8 cellular contexts compared by ENCODE assay signal in genomic region chr9:125745682-125746016, GRCh38. TPM values are rescaled to one million over a fixed set of nuclear protein-coding genes. Genes with fewer than 3 reads are reported as not detected.
A peak's percentile ranks its signal among the peaks of the same experiment; 100 is the strongest.
DNase-seq lines count a peak whose midpoint lies in the region; ATAC-seq and TF ChIP-seq lines count a peak whose summit lies in the region.

No MANE protein-coding gene starts in this region.

- ATAC-seq in activated CD4-positive, alpha-beta T cell treated with anti-CD3 and anti-CD28 coated beads for 36 hours, result no peak
- ATAC-seq in activated naive CD8-positive, alpha-beta T cell treated with anti-CD3 and anti-CD28 coated beads, Interleukin-2, amount 50 U/mL, for 24 hours, result no peak
- ATAC-seq in left colon (peak; percentile 9), thoracic aorta (ENCODE audit: insufficient number of reproducible peaks, low FRiP score, low read depth) (no peak), GM21367 (IDR thresholded peaks at IDR 0.05; ENCODE audit: unreplicated experiment) (no peak), HG03196 (IDR thresholded peaks at IDR 0.05; ENCODE audit: unreplicated experiment) (no peak)

- H3K27me3 Mint-ChIP-seq in activated CD4-positive, alpha-beta T cell treated with anti-CD3 and anti-CD28 coated beads for 36 hours, result peaks cover 12% of the 10 kb centered on the region
- H3K27me3 Mint-ChIP-seq in activated naive CD8-positive, alpha-beta T cell treated with anti-CD3 and anti-CD28 coated beads, Interleukin-2, amount 50 U/mL, for 24 hours, result peaks cover 21% of the 10 kb centered on the region

- H3K4me3 ChIP-seq in thoracic aorta, result peak overlapping the region; percentile 92

- no peak overlapping the region for H3K27ac Mint-ChIP-seq in activated CD4-positive, alpha-beta T cell treated with anti-CD3 and anti-CD28 coated beads for 36 hours
- peak overlapping the region; percentile 92 for H3K27ac Mint-ChIP-seq in activated naive CD8-positive, alpha-beta T cell treated with anti-CD3 and anti-CD28 coated beads, Interleukin-2, amount 50 U/mL, for 24 hours

- no peaks in the 10 kb centered on the region for H3K9me3 Mint-ChIP-seq in activated CD4-positive, alpha-beta T cell treated with anti-CD3 and anti-CD28 coated beads for 36 hours (ENCODE audit: low read depth)
- H3K9me3 Mint-ChIP-seq in activated naive CD8-positive, alpha-beta T cell treated with anti-CD3 and anti-CD28 coated beads, Interleukin-2, amount 50 U/mL, for 24 hours, result no peaks in the 10 kb centered on the region

- POLR2A ChIA-PET in activated CD4-positive, alpha-beta T cell treated with anti-CD3 and anti-CD28 coated beads for 36 hours (lab: Charles Lee), result interaction anchor here (0.5 to 1.2 kb wide), 4 partner anchors 39 to 552 kb away, joined by 3 to 5 read pairs (median 4); partner anchors contain the start of gene MAPKAP1

- no peaks in the 10 kb centered on the region for H3K36me3 ChIP-seq in thoracic aorta

- H3K4me3 Mint-ChIP-seq in activated CD4-positive, alpha-beta T cell treated with anti-CD3 and anti-CD28 coated beads for 36 hours, result peak overlapping the region; percentile 82
- peak overlapping the region; percentile 84 for H3K4me3 Mint-ChIP-seq in activated naive CD8-positive, alpha-beta T cell treated with anti-CD3 and anti-CD28 coated beads, Interleukin-2, amount 50 U/mL, for 24 hours

- peaks cover 19% of the 10 kb centered on the region for H3K4me1 Mint-ChIP-seq in activated CD4-positive, alpha-beta T cell treated with anti-CD3 and anti-CD28 coated beads for 36 hours
- peaks cover 22% of the 10 kb centered on the region for H3K4me1 Mint-ChIP-seq in activated naive CD8-positive, alpha-beta T cell treated with anti-CD3 and anti-CD28 coated beads, Interleukin-2, amount 50 U/mL, for 24 hours

- no peak for DNase-seq in activated CD4-positive, alpha-beta T cell treated with anti-CD3 and anti-CD28 coated beads for 36 hours
- DNase-seq in activated CD4-positive, alpha-beta T cell treated with anti-CD3 and anti-CD28 coated beads, Interleukin-2, amount 50 U/mL, for 1 hour, result no peak
- no peak for DNase-seq in activated naive CD8-positive, alpha-beta T cell treated with anti-CD3 and anti-CD28 coated beads, Interleukin-2, amount 50 U/mL, for 24 hours
- DNase-seq in left colon (no peak), thoracic aorta (ENCODE audit: low spot score) (no peak), midbrain (lab: John Stamatoyannopoulos, UW) (no peak)

- no peaks in the 10 kb centered on the region for H3K9me3 ChIP-seq in thoracic aorta

- intact Hi-C loops in activated CD4-positive, alpha-beta T cell treated with anti-CD3 and anti-CD28 coated beads for 36 hours (cut with DNase I, micrococcal nuclease), result loop anchor here (1.0 to 5.0 kb wide), 19 partner anchors 38 to 977 kb away; partner anchors contain the start of genes MAPKAP1 (in 2 of the 2), GAPVD1 (in 1 of the 2), GOLGA1 (in 1 of the 2) and HSPA5 (in 1 of the 2)
- intact Hi-C loops in left colon (cut with DNase I, micrococcal nuclease), result loop anchor here in 1 of 2 donors (10.0 kb wide), 1 partner anchor 191 kb away; no protein-coding TSS in a partner anchor

- no peaks in the 10 kb centered on the region for H3K27me3 ChIP-seq in thoracic aorta (replicated peaks; ENCODE audit: insufficient read depth)

- peaks cover 10 to 12% of the 10 kb centered on the region in 2 donors for H3K4me1 ChIP-seq in thoracic aorta (ENCODE audit: control insufficient read depth in 1 of 2, low read depth in 2 of 2)

- TF ChIP-seq CTCF in thoracic aorta (IDR thresholded peaks at IDR 0.05), result no peak

- H3K36me3 Mint-ChIP-seq in activated CD4-positive, alpha-beta T cell treated with anti-CD3 and anti-CD28 coated beads for 36 hours (ENCODE audit: low read depth), result peaks cover 3% of the 10 kb centered on the region
- H3K36me3 Mint-ChIP-seq in activated naive CD8-positive, alpha-beta T cell treated with anti-CD3 and anti-CD28 coated beads, Interleukin-2, amount 50 U/mL, for 24 hours (ENCODE audit: low read depth), result peaks cover 7% of the 10 kb centered on the region

- CTCF ChIA-PET in activated CD4-positive, alpha-beta T cell treated with anti-CD3 and anti-CD28 coated beads for 36 hours (lab: Charles Lee), result interaction anchor here (0.7 kb wide), 1 partner anchor 338 kb away, joined by 3 read pairs; no protein-coding TSS in a partner anchor

- H3K27ac ChIP-seq in thoracic aorta, result peak overlapping the region in 1 of 2 donors; percentile 74

RNA-seq across cellular contexts. Expression of gene PBX3, which starts 1.5 kb away (rescaled TPM):
- total RNA-seq in activated CD4-positive, alpha-beta T cell treated with anti-CD3 and anti-CD28 coated beads for 36 hours, result 10 to 100 TPM; 11.3 to 11.4 TPM
- 10 to 100 TPM in 1 of 2 donors, 1 to 10 TPM in 1; 8.9 to 13.2 TPM for total RNA-seq in left colon
- total RNA-seq in thoracic aorta, result 10 to 100 TPM; 23.9 to 34.8 TPM

RNA-seq across cellular contexts. Expression of gene MAPKAP1, which starts 38.6 kb away (rescaled TPM):
- 10 to 100 TPM; 51.6 to 61.9 TPM for total RNA-seq in activated CD4-positive, alpha-beta T cell treated with anti-CD3 and anti-CD28 coated beads for 36 hours
- total RNA-seq in left colon (10 to 100 TPM; 56.5 to 63.8 TPM), thoracic aorta (10 to 100 TPM; 73.4 to 81.5 TPM)
